Comparison of ENCODE assay signal across 7 cellular contexts in the genomic region with DNA sequence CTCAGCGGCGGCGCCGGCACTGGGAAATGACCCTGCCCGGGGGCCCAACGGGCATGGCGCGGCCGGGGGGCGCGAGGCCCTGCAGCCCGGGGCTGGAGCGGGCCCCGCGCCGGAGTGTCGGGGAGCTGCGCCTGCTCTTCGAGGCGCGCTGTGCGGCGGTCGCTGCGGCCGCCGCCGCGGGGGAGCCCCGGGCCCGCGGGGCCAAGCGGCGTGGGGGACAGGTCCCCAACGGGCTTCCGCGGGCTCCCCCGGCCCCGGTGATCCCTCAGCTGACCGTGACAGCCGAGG. TPM values are rescaled to one million over a fixed set of nuclear protein-coding genes. Genes with fewer than 3 reads are reported as not detected.
DNase-seq lines count a peak whose midpoint lies in the region; ATAC-seq, FAIRE-seq and TF ChIP-seq lines count a peak whose summit lies in the region.

No MANE protein-coding gene starts in this region.

- H3K4me3 Mint-ChIP-seq in stimulated activated memory B cell treated with anti-CD40 and anti-IgM and Interleukin-4, amounts not matched to agents 10 μg/mL and 1 μg/mL and 100 μg/mL, for 72 hours = peak overlapping the region; percentile 60

- H3F3A ChIP-seq in MM.1S (ENCODE audit: insufficient read depth, low read length) = peaks cover 12% of the 10 kb centered on the region; the same call in 1 of the 2 replicates

- no peaks in the 10 kb centered on the region for H3K79me2 ChIP-seq in MM.1S (ENCODE audit: low read length)

- no peaks in the 10 kb centered on the region for H3K9me3 Mint-ChIP-seq in stimulated activated memory B cell treated with anti-CD40 and anti-IgM and Interleukin-4, amounts not matched to agents 10 μg/mL and 1 μg/mL and 100 μg/mL, for 72 hours

- H3K4me3 ChIP-seq in MM.1S (ENCODE audit: low read length) (peak overlapping the region; percentile 64), fibroblast of the aortic adventitia (ENCODE audit: low read depth, low read length) (peak overlapping the region; percentile 64)

- ATAC-seq in GM21447 (IDR thresholded peaks at IDR 0.05; ENCODE audit: unreplicated experiment) (peak; percentile 4), HG03439 (IDR thresholded peaks at IDR 0.05; ENCODE audit: unreplicated experiment) (no peak)
- ATAC-seq in stimulated activated memory B cell treated with anti-CD40 and anti-IgM and Interleukin-4, amounts not matched to agents 10 μg/mL and 1 μg/mL and 100 μg/mL, for 72 hours = peak; percentile 48

- H3K27ac Mint-ChIP-seq in stimulated activated memory B cell treated with anti-CD40 and anti-IgM and Interleukin-4, amounts not matched to agents 10 μg/mL and 1 μg/mL and 100 μg/mL, for 72 hours = no peak overlapping the region

- H3K9ac ChIP-seq in MM.1S (ENCODE audit: low read length) = no peak overlapping the region

- H3K27ac ChIP-seq in MM.1S (ENCODE audit: low read length) = no peak overlapping the region

- no peaks in the 10 kb centered on the region for H3K36me3 ChIP-seq in MM.1S (replicated peaks; ENCODE audit: insufficient read depth, low read length)

- H3K9me3 ChIP-seq in MM.1S (replicated peaks; ENCODE audit: insufficient read depth, low read length) = no peaks in the 10 kb centered on the region

- TF ChIP-seq CTCF in MM.1S (IDR thresholded peaks at IDR 0.05; ENCODE audit: low read length) (no peak), fibroblast of the aortic adventitia (IDR thresholded peaks at IDR 0.05; ENCODE audit: insufficient read depth, low read length) (no peak)

- peak overlapping the region; percentile 99 for H3K4me2 ChIP-seq in MM.1S (ENCODE audit: low read depth, low read length)

- FAIRE-seq in HTR-8/SVneo (lab: Jason Lieb, UNC) = no peak

- peak overlapping the region; percentile 80 for H2AFZ ChIP-seq in MM.1S (ENCODE audit: low read length)

- H3K4me1 ChIP-seq in MM.1S (ENCODE audit: low read length) = peaks cover 5% of the 10 kb centered on the region; the same call in 1 of the 2 replicates

- H3K4me1 Mint-ChIP-seq in stimulated activated memory B cell treated with anti-CD40 and anti-IgM and Interleukin-4, amounts not matched to agents 10 μg/mL and 1 μg/mL and 100 μg/mL, for 72 hours = peaks cover 24% of the 10 kb centered on the region

- DNase-seq in MM.1S (no peak), fibroblast of the aortic adventitia (ENCODE audit: low read depth) (no peak), HTR-8/SVneo (ENCODE audit: insufficient read length, low spot score) (no peak), NCI-H2171 treated with DMSO at 0.1 percent for 48 hours (lab: John Stamatoyannopoulos, UW) (no peak)

- H3K9me2 ChIP-seq in MM.1S (replicated peaks; ENCODE audit: insufficient read depth, low read length) = no peaks in the 10 kb centered on the region

- H3K27me3 ChIP-seq in MM.1S (replicated peaks; ENCODE audit: insufficient read depth, low read length) = no peaks in the 10 kb centered on the region

- peaks cover 51% of the 10 kb centered on the region for H3K27me3 Mint-ChIP-seq in stimulated activated memory B cell treated with anti-CD40 and anti-IgM and Interleukin-4, amounts not matched to agents 10 μg/mL and 1 μg/mL and 100 μg/mL, for 72 hours

- H4K20me1 ChIP-seq in MM.1S (ENCODE audit: insufficient read depth, low read length) = no peaks in the 10 kb centered on the region

- H3K36me3 Mint-ChIP-seq in stimulated activated memory B cell treated with anti-CD40 and anti-IgM and Interleukin-4, amounts not matched to agents 10 μg/mL and 1 μg/mL and 100 μg/mL, for 72 hours = no peaks in the 10 kb centered on the region

RNA-seq across cellular contexts. Expression of a gene that starts 0.2 kb away (rescaled TPM):
- total RNA-seq in fibroblast of the aortic adventitia (ENCODE audit: low replicate concordance) = 1.4 and 1.8 TPM in 2 replicates

RNA-seq across cellular contexts. Expression of a gene that starts 19.8 kb away (rescaled TPM):
- total RNA-seq in fibroblast of the aortic adventitia (ENCODE audit: low replicate concordance) = under 0.01 TPM in 1 of 2 replicates, not detected in the other

RNA-seq across cellular contexts. Expression of a gene that starts 50.2 kb away (rescaled TPM):
- 10.7 and 16.3 TPM in 2 replicates for total RNA-seq in fibroblast of the aortic adventitia (ENCODE audit: low replicate concordance)
